In genomic region chr5:67206381-67207328, GRCh38 we compare ENCODE assay signal across 8 cellular contexts. TPM values are rescaled to one million over a fixed set of nuclear protein-coding genes. Genes with fewer than 3 reads are reported as not detected.
DNase-seq lines count a peak whose midpoint lies in the region; ATAC-seq lines count a peak whose summit lies in the region.

No MANE protein-coding gene starts in this region.

- H3K4me1 ChIP-seq in SJSA1 (replicated peaks) (peaks cover 14% of the 10 kb centered on the region; the same call in 1 of the 2 replicates), mucosa of rectum (ENCODE audit: control insufficient read depth in 2 of 2, insufficient read depth in 2 of 2, low read length in 2 of 2) (peaks cover 6 to 10% of the 10 kb centered on the region in 2 donors)

- no peak overlapping the region for H3K27ac ChIP-seq in SJSA1
- peak overlapping the region; percentile 39 to 68 for H3K27ac ChIP-seq in mucosa of rectum (ENCODE audit: low read depth in 2 of 2, low read length in 2 of 2)

- H3K4me3 ChIP-seq in SJSA1 (no peak overlapping the region), mucosa of rectum (ENCODE audit: low read length in 2 of 2) (no peak overlapping the region)

- H3K36me3 ChIP-seq in SJSA1 (no peaks in the 10 kb centered on the region), mucosa of rectum (ENCODE audit: control insufficient read depth in 2 of 2, insufficient read depth in 2 of 2, low read length in 2 of 2) (no peaks in the 10 kb centered on the region)

- H3K27me3 ChIP-seq in SJSA1 (replicated peaks), result no peaks in the 10 kb centered on the region
- H3K27me3 ChIP-seq in mucosa of rectum (ENCODE audit: control insufficient read depth in 2 of 2, insufficient read depth in 2 of 2, low read length in 2 of 2), result no peaks in the 10 kb centered on the region

- H3K9ac ChIP-seq in mucosa of rectum (ENCODE audit: low read depth in 1 of 2, low read length in 2 of 2), result no peak overlapping the region

- ATAC-seq in GM19023 (IDR thresholded peaks at IDR 0.05; ENCODE audit: unreplicated experiment), result peak; percentile 87
- peak; percentile 77 for ATAC-seq in HG03097 (IDR thresholded peaks at IDR 0.05; ENCODE audit: low FRiP score, unreplicated experiment)

- DNase-seq in SJSA1 (ENCODE audit: low read depth in 1 of 2, low spot score in 2 of 2), result peak; percentile 43 to 54
- DNase-seq in activated naive CD4-positive, alpha-beta T cell (lab: John Stamatoyannopoulos, UW), result peak; percentile 9 to 55 (median 38)
- peak; percentile 85 for DNase-seq in ureter (ENCODE audit: low spot score)
- DNase-seq in retina, result no peak
- DNase-seq in NCI-H2107 treated with DMSO at 0.1 percent for 48 hours (lab: John Stamatoyannopoulos, UW; ENCODE audit: unreplicated experiment), result no peak

- no peaks in the 10 kb centered on the region for H3K9me3 ChIP-seq in SJSA1 (replicated peaks)
- H3K9me3 ChIP-seq in mucosa of rectum (ENCODE audit: control insufficient read depth in 2 of 2, low read length in 2 of 2), result no peaks in the 10 kb centered on the region

RNA-seq across cellular contexts. Expression of gene CD180, which starts 10.1 kb away (rescaled TPM):
- total RNA-seq in SJSA1 (2014; rRNA removed; shearing (Covaris generic)), result not detected in 2 replicates
- total RNA-seq in ureter, result 2.1 TPM

Comparison
In these comparisons a context has a peak if more than half of its experiments do, and no peak if none do; other contexts are left out.
1. DNase-seq: peak in SJSA1 (2 of 2), activated naive CD4-positive, alpha-beta T cell (4 of 4) and ureter (single experiment); none in retina (single experiment) and NCI-H2107 treated with DMSO at 0.1 percent for 48 hours (single experiment).